Comparison of ENCODE assay signal across 15 cellular contexts in genomic region chr22:27100789-27101188, GRCh38.
DNase-seq lines count a peak whose midpoint lies in the region; ATAC-seq and TF ChIP-seq lines count a peak whose summit lies in the region.
"Had no signal": no experiment of that assay in that cellular context is flagged by ENCODE, and none has a peak within 500 bp of the region (broad histone marks: within the 10 kb centered on the region; RNA-seq: fewer than 3 reads in every experiment).

No MANE protein-coding gene starts in this region.

- CTCF ChIA-PET in WTC11 (lab: Charles Lee) = no interaction called here

- H3K9me3 Mint-ChIP-seq in WTC11 = peaks cover 3% of the 10 kb centered on the region; the same call in 1 of the 2 replicates
- no peaks in the 10 kb centered on the region for H3K9me3 Mint-ChIP-seq in type B pancreatic cell
- H3K9me3 Mint-ChIP-seq: activated T-cell treated with anti-CD3 and anti-CD28 coated beads, Interleukin-2, amount 50 U/mL, for 4 hours had no signal

- no peaks in the 10 kb centered on the region for H3K36me3 ChIP-seq in vagina

- DNase-seq in NCI-H748 (lab: John Stamatoyannopoulos, UW; ENCODE audit: unreplicated experiment) (peak; percentile 3), NCI-H748 treated with DMSO at 0.1 percent for 48 hours (lab: John Stamatoyannopoulos, UW) (no peak), WTC11 (ENCODE audit: low spot score) (peak; percentile 51), islet precursor cell (peak; percentile 95), type B pancreatic cell (ENCODE audit: extremely low spot score, unreplicated experiment) (peak; percentile 80), vagina (ENCODE audit: extremely low spot score in 2 of 2) (no peak), HUDEP-2 (lab: John Stamatoyannopoulos, UW; ENCODE audit: unreplicated experiment in 76 of 76) (no peak), dermis blood vessel endothelial cell (no peak)
- DNase-seq: activated T-cell treated with anti-CD3 and anti-CD28 coated beads, Interleukin-2, amount 50 U/mL, for 4 hours; effector memory CD4-positive, alpha-beta T cell; NCI-H69; stimulated activated CD4-positive, alpha-beta T cell treated with anti-CD3 and anti-CD28 coated beads, Interleukin-15, amount 100 ng/mL, for 24 hours; T1000 had no signal

- POLR2A ChIA-PET in WTC11 (lab: Charles Lee) = no interaction called here

- peak overlapping the region in 1 of 2 donors; percentile 10 for H3K4me3 ChIP-seq in vagina
- H3K4me3 ChIP-seq: A549, GM12878 had no signal

- H3K4me1 Mint-ChIP-seq in WTC11 (peaks cover 21% of the 10 kb centered on the region), type B pancreatic cell (ENCODE audit: unreplicated experiment) (peaks cover 44% of the 10 kb centered on the region)

- TF ChIP-seq CTCF in WTC11 (IDR thresholded peaks at IDR 0.05) (no peak), type B pancreatic cell (conservative IDR thresholded peaks at IDR 0.05) (no peak), vagina (IDR thresholded peaks at IDR 0.05) (no peak)

- H3K27ac ChIP-seq in vagina = no peak overlapping the region

- H3K9me3 ChIP-seq in vagina = no peaks in the 10 kb centered on the region
- H3K9me3 ChIP-seq: A549 had no signal

- TF ChIP-seq POLR2A in vagina (IDR thresholded peaks at IDR 0.05) = no peak

- H3K4me3 Mint-ChIP-seq in WTC11 (no peak overlapping the region; the same call in none of the 2 replicates), type B pancreatic cell (peak overlapping the region; percentile 55)
- H3K4me3 Mint-ChIP-seq: activated T-cell treated with anti-CD3 and anti-CD28 coated beads, Interleukin-2, amount 50 U/mL, for 4 hours had no signal

- H3K27me3 ChIP-seq in vagina = no peaks in the 10 kb centered on the region

- H3K4me1 ChIP-seq in vagina = peaks cover under 1% of the 10 kb centered on the region

- intact Hi-C loops in vagina (cut with DNase I) = loop anchor here (10.0 kb wide), 1 partner anchor 704 kb away; the partner anchor contains the start of gene MN1

- H3K27me3 Mint-ChIP-seq in WTC11 (ENCODE audit: low read depth) (peaks cover 13% of the 10 kb centered on the region), type B pancreatic cell (peaks cover 70% of the 10 kb centered on the region)

- ATAC-seq in WTC11 = peak; percentile 73
- ATAC-seq: activated T-cell treated with anti-CD3 and anti-CD28 coated beads, Interleukin-2, amount 50 U/mL, for 4 hours; GM12878 had no signal

- no peaks in the 10 kb centered on the region for H3K36me3 Mint-ChIP-seq in WTC11
- H3K36me3 Mint-ChIP-seq in type B pancreatic cell = no peaks in the 10 kb centered on the region

- no peak overlapping the region for H3K27ac Mint-ChIP-seq in WTC11
- H3K27ac Mint-ChIP-seq in type B pancreatic cell = peak overlapping the region; percentile 21

TF ChIP-seq in WTC11, 78 proteins besides CTCF, POLR2A, EP300 and RAD21:
- no peak for TF ChIP-seq ZNF121 (CRISPR knock-in tag; IDR thresholded peaks at IDR 0.05)
- TF ChIP-seq FOXP1 (CRISPR knock-in tag; IDR thresholded peaks at IDR 0.05; ENCODE audit: borderline replicate concordance) = 0 out of 2 replicates have a peak, but pooled peaks have one; percentile 38

Comparison
In these comparisons a context has a peak if more than half of its experiments do, and no peak if none do; other contexts are left out.
1. DNase-seq: peak in NCI-H748 (single experiment), WTC11 (single experiment), islet precursor cell (single experiment) and type B pancreatic cell (single experiment); none in NCI-H748 treated with DMSO at 0.1 percent for 48 hours (single experiment), vagina (0 of 2), HUDEP-2 (0 of 76) and dermis blood vessel endothelial cell (single experiment).